Comparison of ENCODE assay signal across 1 cellular context in the genomic region with DNA sequence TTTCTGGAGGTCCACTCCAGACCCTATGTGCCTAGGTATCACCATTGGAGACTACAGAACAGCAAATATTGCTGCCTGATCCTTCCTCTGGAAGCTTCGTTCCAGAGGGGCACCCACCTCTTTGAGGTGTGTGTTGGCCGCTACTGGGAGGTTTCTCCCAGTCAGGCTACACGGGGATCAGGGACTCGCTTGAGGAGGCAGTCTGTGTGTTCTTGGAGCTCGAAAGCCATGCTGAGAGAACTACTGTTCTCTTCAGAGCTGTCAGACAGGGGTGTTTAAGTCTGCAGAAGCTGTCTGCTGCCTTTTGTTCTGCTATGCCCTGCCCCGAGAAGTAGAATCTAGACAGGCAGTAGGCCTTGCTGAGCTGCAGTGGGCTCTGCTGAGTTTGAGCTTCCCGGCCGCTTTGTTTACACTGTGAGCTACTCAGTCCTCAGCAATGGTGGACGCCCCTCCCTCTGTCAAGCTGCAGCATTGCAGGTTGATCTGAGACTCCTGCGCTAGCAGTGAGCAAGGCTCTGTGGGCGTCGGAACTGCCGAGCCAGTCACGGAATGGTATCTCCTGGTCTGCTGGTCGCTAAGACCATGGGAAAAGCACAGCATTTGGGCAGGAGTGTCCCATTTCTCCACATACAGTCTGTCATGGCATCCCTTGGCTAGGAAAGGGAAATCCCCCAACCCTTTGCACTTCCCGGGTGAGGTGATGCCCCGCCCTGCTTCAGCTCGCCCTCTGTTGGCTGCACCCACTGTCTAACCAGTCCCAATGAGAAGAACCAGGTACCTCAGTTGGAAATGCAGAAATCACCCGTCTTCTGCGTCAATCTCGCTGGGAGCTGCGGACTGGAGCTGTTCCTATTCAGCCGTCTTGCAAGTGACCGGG.
TF ChIP-seq lines count a peak whose summit lies in the region.

No MANE protein-coding gene starts in this region.

TF ChIP-seq in IMR-90, 13 proteins besides CTCF, POLR2A, EP300 and RAD21 (continued from another document):
- TF ChIP-seq, protein P1, sequence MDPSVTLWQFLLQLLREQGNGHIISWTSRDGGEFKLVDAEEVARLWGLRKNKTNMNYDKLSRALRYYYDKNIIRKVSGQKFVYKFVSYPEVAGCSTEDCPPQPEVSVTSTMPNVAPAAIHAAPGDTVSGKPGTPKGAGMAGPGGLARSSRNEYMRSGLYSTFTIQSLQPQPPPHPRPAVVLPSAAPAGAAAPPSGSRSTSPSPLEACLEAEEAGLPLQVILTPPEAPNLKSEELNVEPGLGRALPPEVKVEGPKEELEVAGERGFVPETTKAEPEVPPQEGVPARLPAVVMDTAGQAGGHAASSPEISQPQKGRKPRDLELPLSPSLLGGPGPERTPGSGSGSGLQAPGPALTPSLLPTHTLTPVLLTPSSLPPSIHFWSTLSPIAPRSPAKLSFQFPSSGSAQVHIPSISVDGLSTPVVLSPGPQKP (IDR thresholded peaks at IDR 0.05; ENCODE audit: borderline replicate concordance, low read depth, low read length) = no peak
- TF ChIP-seq FOS (IDR thresholded peaks at IDR 0.05; ENCODE audit: low read depth, low read length) (no peak), SMC3 (IDR thresholded peaks at IDR 0.05; ENCODE audit: low read depth, low read length) (no peak), NFE2L2 (IDR thresholded peaks at IDR 0.05; ENCODE audit: low read depth, low read length) (no peak)
